36 cellular contexts compared by ENCODE assay signal in the genomic region with DNA sequence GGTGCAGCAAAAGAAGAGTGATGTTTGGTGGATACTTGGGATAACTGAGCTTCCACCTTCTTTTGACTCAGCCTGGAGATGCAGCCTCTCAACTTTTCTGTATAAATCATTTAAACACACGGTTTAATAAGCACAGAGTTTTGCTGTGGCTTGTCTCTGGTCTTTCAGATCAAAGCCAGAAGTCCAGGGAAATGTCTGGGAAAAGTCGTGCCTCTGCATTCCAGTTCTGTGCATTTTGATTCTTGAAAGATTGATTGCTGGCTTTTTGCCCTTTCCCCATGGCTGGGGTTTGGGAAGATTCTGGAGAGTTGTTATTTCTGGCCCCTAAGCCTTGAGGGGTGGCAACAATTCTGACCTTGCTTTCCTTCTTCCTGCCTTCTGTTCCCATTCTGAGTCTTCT.
"Had no signal": no experiment of that assay in that cellular context is flagged by ENCODE, and none has a peak within 500 bp of the region (broad histone marks: within the 10 kb centered on the region; RNA-seq: fewer than 3 reads in every experiment).

No MANE protein-coding gene starts in this region.

- H3K36me3 Mint-ChIP-seq: activated CD8-positive, alpha-beta memory T cell treated with anti-CD3 and anti-CD28 coated beads, Interleukin-2, amount 10 ng/mL, durations not matched to agents 7 days and 5 days; activated naive CD8-positive, alpha-beta T cell; immature natural killer cell; stimulated activated memory B cell treated with anti-CD40 and anti-IgM and Interleukin-4, amounts not matched to agents 10 μg/mL and 1 μg/mL and 100 μg/mL, for 72 hours had no signal

- H3K4me1 Mint-ChIP-seq: activated CD4-positive, alpha-beta memory T cell treated with anti-CD3 and anti-CD28 coated beads, Interleukin-2, amount 10 ng/mL, durations not matched to agents 7 days and 5 days; activated CD4-positive, alpha-beta T cell treated with anti-CD3 and anti-CD28 coated beads, Interleukin-2, amount 10 ng/mL, durations not matched to agents 7 days and 5 days; activated CD8-positive, alpha-beta memory T cell treated with anti-CD3 and anti-CD28 coated beads, Interleukin-2, amount 10 ng/mL, durations not matched to agents 7 days and 5 days; immature natural killer cell; stimulated activated memory B cell treated with anti-CD40 and anti-IgM and Interleukin-4, amounts not matched to agents 10 μg/mL and 1 μg/mL and 100 μg/mL, for 72 hours; stimulated activated naive CD8-positive, alpha-beta T cell treated with anti-CD3 and anti-CD28 coated beads, Interleukin-15, amount 100 ng/mL, for 72 hours had no signal

- H3K4me3 ChIP-seq: body of pancreas, cardiac muscle cell, coronary artery, dorsolateral prefrontal cortex, heart left ventricle, lower lobe of right lung, pancreas, prostate gland, skin epidermis, thyroid gland, upper lobe of right lung had no signal

- DNase-seq: activated CD4-positive, alpha-beta memory T cell treated with anti-CD3 and anti-CD28 coated beads, Interleukin-2, amount 10 ng/mL, durations not matched to agents 7 days and 5 days; activated CD4-positive, alpha-beta T cell treated with anti-CD3 and anti-CD28 coated beads for 1 hour; activated CD4-positive, alpha-beta T cell treated with anti-CD3 and anti-CD28 coated beads, Interleukin-2, amount 10 ng/mL, durations not matched to agents 7 days and 5 days; activated CD8-positive, alpha-beta memory T cell treated with anti-CD3 and anti-CD28 coated beads, Interleukin-2, amount 10 ng/mL, durations not matched to agents 7 days and 5 days; activated naive CD4-positive, alpha-beta T cell treated with Interleukin-2 at 50 U/mL for 16 hours; activated T-cell treated with anti-CD3 and anti-CD28 coated beads, Interleukin-2, amount 50 U/mL, for 72 hours; anterior cingulate cortex; body of pancreas; cerebellar nuclear complex; dorsolateral prefrontal cortex; effector memory CD4-positive, alpha-beta T cell; foreskin keratinocyte; heart left ventricle; hypothalamus; immature natural killer cell; kidney; left colon; lower lobe of right lung; mesendoderm; nucleus accumbens; pancreas; retina; stimulated activated CD4-positive, alpha-beta T cell treated with anti-CD3 and anti-CD28 coated beads, Interleukin-4, amount 100 ng/mL, for 4 hours; stimulated activated CD8-positive, alpha-beta memory T cell treated with anti-CD3 and anti-CD28 coated beads, Interleukin-4, amount 100 ng/mL, for 48 hours; stimulated activated naive CD8-positive, alpha-beta T cell treated with anti-CD3 and anti-CD28 coated beads, Interleukin-15, amount 100 ng/mL, for 72 hours; substantia nigra; T-helper 2 cell; thyroid gland; upper lobe of right lung had no signal

- H3K4me3 Mint-ChIP-seq: activated CD4-positive, alpha-beta memory T cell treated with anti-CD3 and anti-CD28 coated beads, Interleukin-2, amount 10 ng/mL, durations not matched to agents 7 days and 5 days; activated CD4-positive, alpha-beta T cell treated with anti-CD3 and anti-CD28 coated beads, Interleukin-2, amount 10 ng/mL, durations not matched to agents 7 days and 5 days; activated CD8-positive, alpha-beta memory T cell treated with anti-CD3 and anti-CD28 coated beads, Interleukin-2, amount 10 ng/mL, durations not matched to agents 7 days and 5 days; activated naive CD8-positive, alpha-beta T cell; activated T-cell treated with anti-CD3 and anti-CD28 coated beads, Interleukin-2, amount 50 U/mL, for 72 hours; immature natural killer cell; stimulated activated memory B cell treated with anti-CD40 and anti-IgM and Interleukin-4, amounts not matched to agents 10 μg/mL and 1 μg/mL and 100 μg/mL, for 72 hours; stimulated activated naive CD8-positive, alpha-beta T cell treated with anti-CD3 and anti-CD28 coated beads, Interleukin-15, amount 100 ng/mL, for 72 hours had no signal

- H3K36me3 ChIP-seq: cardiac muscle cell, heart left ventricle, lower lobe of right lung, pancreas, prostate gland, thyroid gland, upper lobe of right lung had no signal

- H3K9me3 Mint-ChIP-seq: activated CD4-positive, alpha-beta memory T cell treated with anti-CD3 and anti-CD28 coated beads, Interleukin-2, amount 10 ng/mL, durations not matched to agents 7 days and 5 days; activated CD4-positive, alpha-beta T cell treated with anti-CD3 and anti-CD28 coated beads, Interleukin-2, amount 10 ng/mL, durations not matched to agents 7 days and 5 days; activated T-cell treated with anti-CD3 and anti-CD28 coated beads, Interleukin-2, amount 50 U/mL, for 72 hours; stimulated activated memory B cell treated with anti-CD40 and anti-IgM and Interleukin-4, amounts not matched to agents 10 μg/mL and 1 μg/mL and 100 μg/mL, for 72 hours; stimulated activated naive CD8-positive, alpha-beta T cell treated with anti-CD3 and anti-CD28 coated beads, Interleukin-15, amount 100 ng/mL, for 72 hours had no signal

- H3K27ac Mint-ChIP-seq: activated CD4-positive, alpha-beta memory T cell treated with anti-CD3 and anti-CD28 coated beads, Interleukin-2, amount 10 ng/mL, durations not matched to agents 7 days and 5 days; activated CD4-positive, alpha-beta T cell treated with anti-CD3 and anti-CD28 coated beads, Interleukin-2, amount 10 ng/mL, durations not matched to agents 7 days and 5 days; activated CD8-positive, alpha-beta memory T cell treated with anti-CD3 and anti-CD28 coated beads, Interleukin-2, amount 10 ng/mL, durations not matched to agents 7 days and 5 days; activated naive CD8-positive, alpha-beta T cell; activated T-cell treated with anti-CD3 and anti-CD28 coated beads, Interleukin-2, amount 50 U/mL, for 72 hours; immature natural killer cell; stimulated activated memory B cell treated with anti-CD40 and anti-IgM and Interleukin-4, amounts not matched to agents 10 μg/mL and 1 μg/mL and 100 μg/mL, for 72 hours; stimulated activated naive CD8-positive, alpha-beta T cell treated with anti-CD3 and anti-CD28 coated beads, Interleukin-15, amount 100 ng/mL, for 72 hours had no signal

- ATAC-seq: activated CD8-positive, alpha-beta memory T cell treated with anti-CD3 and anti-CD28 coated beads, Interleukin-2, amount 10 ng/mL, durations not matched to agents 7 days and 5 days; activated T-cell treated with anti-CD3 and anti-CD28 coated beads, Interleukin-2, amount 50 U/mL, for 72 hours; body of pancreas; foreskin keratinocyte; left colon; lower lobe of right lung; pancreas; sciatic nerve; stimulated activated memory B cell treated with anti-CD40 and anti-IgM and Interleukin-4, amounts not matched to agents 10 μg/mL and 1 μg/mL and 100 μg/mL, for 72 hours; stimulated activated naive CD8-positive, alpha-beta T cell treated with anti-CD3 and anti-CD28 coated beads, Interleukin-15, amount 100 ng/mL, for 72 hours; upper lobe of right lung had no signal

- H3K27me3 ChIP-seq: body of pancreas, cardiac muscle cell, dorsolateral prefrontal cortex, foreskin keratinocyte, heart left ventricle, pancreas, thyroid gland, upper lobe of right lung had no signal
